14 cellular contexts compared by ENCODE assay signal in genomic region chr3:194104041-194104751, GRCh38. TPM values are rescaled to one million over a fixed set of nuclear protein-coding genes. Genes with fewer than 3 reads are reported as not detected.
DNase-seq lines count a peak whose midpoint lies in the region; ATAC-seq, FAIRE-seq and TF ChIP-seq lines count a peak whose summit lies in the region.
"Had no signal": no experiment of that assay in that cellular context is flagged by ENCODE, and none has a peak within 500 bp of the region (broad histone marks: within the 10 kb centered on the region; RNA-seq: fewer than 3 reads in every experiment).

No MANE protein-coding gene starts in this region.

- no peak overlapping the region for H4K5ac ChIP-seq in H1 (ENCODE audit: insufficient read length, low read depth, low read length)

- ATAC-seq in DND-41 (ENCODE audit: insufficient read depth, low read depth) (peak; percentile 75), GM21367 (IDR thresholded peaks at IDR 0.05; ENCODE audit: unreplicated experiment) (peak; percentile 31)
- no peak for ATAC-seq in activated CD4-positive, alpha-beta T cell treated with anti-CD3 and anti-CD28 coated beads for 36 hours

- no peak for TF ChIP-seq CTCF in DND-41 (IDR thresholded peaks at IDR 0.05; ENCODE audit: borderline replicate concordance, extremely low read depth, low read length, poor library complexity, severe bottlenecking)
- no peak for TF ChIP-seq CTCF in H1 (IDR thresholded peaks at IDR 0.05; ENCODE audit: control extremely low read depth in 1 of 3, insufficient read depth in 1 of 3, low read depth in 1 of 3, low read length in 3 of 3)

- H3K4me1 ChIP-seq in DND-41 (ENCODE audit: insufficient read depth, low read length) (no peaks in the 10 kb centered on the region), H1 (replicated peaks in 1 of 4; ENCODE audit: control insufficient read depth in 3 of 4, insufficient read depth in 4 of 4, low read length in 3 of 4) (no peaks in the 10 kb centered on the region; a peak in 2 of 7 replicates)
- H3K4me1 ChIP-seq: upper lobe of left lung had no signal

- H3K23ac ChIP-seq in H1 (ENCODE audit: insufficient read length) = no peak overlapping the region

- no peak overlapping the region for H2BK15ac ChIP-seq in H1 (ENCODE audit: low read length)

- H3K4me3 ChIP-seq in DND-41 (ENCODE audit: low read depth in 1 of 2, low read length in 2 of 2) (no peak overlapping the region), H1 (ENCODE audit: extremely low read depth in 1 of 4, insufficient read depth in 2 of 4, low read depth in 3 of 4, low read length in 4 of 4) (no peak overlapping the region)
- H3K4me3 ChIP-seq: HAP-1, upper lobe of left lung had no signal

- no peak overlapping the region for H3K56ac ChIP-seq in H1 (replicated peaks; ENCODE audit: insufficient read length, low read depth, low read length)

- H2AK5ac ChIP-seq in H1 (ENCODE audit: low read depth, low read length) = no peak overlapping the region

- H3K4me1 Mint-ChIP-seq in activated CD4-positive, alpha-beta T cell treated with anti-CD3 and anti-CD28 coated beads for 36 hours = peaks cover 17% of the 10 kb centered on the region

- no peak overlapping the region for H3K27ac Mint-ChIP-seq in activated CD4-positive, alpha-beta T cell treated with anti-CD3 and anti-CD28 coated beads for 36 hours

- no peaks in the 10 kb centered on the region for H3K23me2 ChIP-seq in H1 (ENCODE audit: low read depth, low read length)

- H2BK20ac ChIP-seq in H1 (ENCODE audit: low read length) = no peak overlapping the region

- peaks cover 16% of the 10 kb centered on the region for H3K27me3 Mint-ChIP-seq in activated CD4-positive, alpha-beta T cell treated with anti-CD3 and anti-CD28 coated beads for 36 hours

- WGBS in H1 (ENCODE audit: extremely low coverage in 1 of 2, insufficient coverage in 1 of 2, insufficient read length in 1 of 2, insufficient replicate concordance in 2 of 2, low coverage in 1 of 2, low lambda C conversion rate in 2 of 2, missing lambda C conversion rate in 1 of 2), 2 experiments = 87% methylated on average over 10 of the region's 12 CpGs; no CpG with 5 or more reads in 1 of the 2 experiments

- H3K4me2 ChIP-seq in DND-41 (ENCODE audit: insufficient read depth, low read length) (no peak overlapping the region), H1 (ENCODE audit: insufficient read depth in 1 of 2, low read depth in 2 of 2, low read length in 2 of 2) (no peak overlapping the region)

- H3K9me3 Mint-ChIP-seq in activated CD4-positive, alpha-beta T cell treated with anti-CD3 and anti-CD28 coated beads for 36 hours (ENCODE audit: low read depth) = no peaks in the 10 kb centered on the region
- H3K9me3 Mint-ChIP-seq: naive thymus-derived CD8-positive, alpha-beta T cell had no signal

- no peak overlapping the region for H3K9ac ChIP-seq in DND-41 (ENCODE audit: low read depth, low read length)
- no peak overlapping the region for H3K9ac ChIP-seq in H1 (replicated peaks in 1 of 4; ENCODE audit: extremely low read depth in 1 of 4, low read depth in 3 of 4, low read length in 3 of 4)

- H3K4me3 Mint-ChIP-seq in activated CD4-positive, alpha-beta T cell treated with anti-CD3 and anti-CD28 coated beads for 36 hours = no peak overlapping the region

- H4K20me1 ChIP-seq in DND-41 (ENCODE audit: insufficient read depth, low read length) = 0 out of 2 replicates have a peak, but pooled peaks cover 10% of the 10 kb centered on the region
- no peaks in the 10 kb centered on the region for H4K20me1 ChIP-seq in H1 (replicated peaks in 1 of 2; ENCODE audit: control insufficient read depth in 1 of 2, insufficient read depth in 2 of 2, low read length in 2 of 2)

- no peak overlapping the region for H3K27ac ChIP-seq in DND-41 (ENCODE audit: low read length)
- H3K27ac ChIP-seq in H1 (ENCODE audit: low read depth, low read length) = no peak overlapping the region
- H3K27ac ChIP-seq: upper lobe of left lung had no signal

- H3K79me2 ChIP-seq in DND-41 (ENCODE audit: insufficient read depth, low read length) (no peaks in the 10 kb centered on the region), H1 (ENCODE audit: control insufficient read depth in 1 of 2, insufficient read depth in 2 of 2, low read length in 2 of 2) (no peaks in the 10 kb centered on the region)

- H2BK120ac ChIP-seq in H1 (replicated peaks; ENCODE audit: low read depth, low read length) = no peak overlapping the region

- no peak overlapping the region for H2AFZ ChIP-seq in DND-41 (ENCODE audit: low read depth, low read length)
- H2AFZ ChIP-seq in H1 (ENCODE audit: low read length) = no peak overlapping the region

- H3K27me3 ChIP-seq in DND-41 (ENCODE audit: insufficient read depth, low read length, poor library complexity) (peaks cover 50% of the 10 kb centered on the region), H1 (replicated peaks in 1 of 4; ENCODE audit: control insufficient read depth in 3 of 4, extremely low read depth in 1 of 4, insufficient read depth in 3 of 4, low read length in 3 of 4) (no peaks in the 10 kb centered on the region; a peak in 1 of 7 replicates)
- H3K27me3 ChIP-seq: upper lobe of left lung had no signal

- CTCF ChIA-PET in H1 (lab: Charles Lee; ENCODE audit: partially characterized antibody) = interaction anchor here (0.7 to 1.3 kb wide), 3 partner anchors 33 to 162 kb away, joined by 3 to 8 read pairs (median 3); no protein-coding TSS in a partner anchor
- CTCF ChIA-PET in activated CD4-positive, alpha-beta T cell treated with anti-CD3 and anti-CD28 coated beads for 36 hours (lab: Charles Lee) = interaction anchor here (0.6 kb wide), 1 partner anchor 34 kb away, joined by 3 read pairs; no protein-coding TSS in a partner anchor

- no peaks in the 10 kb centered on the region for H3K9me3 ChIP-seq in DND-41 (ENCODE audit: insufficient read depth, low read length, severe bottlenecking)
- H3K9me3 ChIP-seq in H1 (ENCODE audit: insufficient read depth in 2 of 2, low read depth in 1 of 2, low read length in 1 of 2) = no peaks in the 10 kb centered on the region
- H3K9me3 ChIP-seq: HAP-1, upper lobe of left lung had no signal

- no peaks in the 10 kb centered on the region for H3K79me1 ChIP-seq in H1 (ENCODE audit: low read depth, low read length)

- TF ChIP-seq EP300 in H1 (IDR thresholded peaks at IDR 0.05; ENCODE audit: borderline replicate concordance in 1 of 2, low read depth in 2 of 2, low read length in 2 of 2) = no peak

- no peak overlapping the region for H4K91ac ChIP-seq in H1 (replicated peaks; ENCODE audit: insufficient read length, low read length)

- DNase-seq in DND-41 (peak; percentile 28), MV-4-11 (lab: John Stamatoyannopoulos, UW) (peak; percentile 93), H1 (ENCODE audit: low read depth in 1 of 2, low spot score in 2 of 2) (no peak), superior temporal gyrus (ENCODE audit: extremely low spot score) (no peak), DMS153 treated with DMSO at 0.1 percent for 48 hours (lab: John Stamatoyannopoulos, UW; ENCODE audit: unreplicated experiment) (no peak), NCI-H2081 treated with DMSO at 0.1 percent for 48 hours (lab: John Stamatoyannopoulos, UW) (no peak)
- no peak for DNase-seq in activated CD4-positive, alpha-beta T cell treated with anti-CD3 and anti-CD28 coated beads for 36 hours
- DNase-seq: dermis blood vessel endothelial cell, hippocampal formation, SHP77 treated with DMSO at 0.1 percent for 48 hours had no signal

- H3K14ac ChIP-seq in H1 (ENCODE audit: insufficient read length) = no peak overlapping the region

- TF ChIP-seq POLR2A in H1 (IDR thresholded peaks at IDR 0.05; ENCODE audit: control extremely low read depth in 1 of 2, low read depth in 2 of 2, low read length in 2 of 2) = no peak

- H3K36me3 Mint-ChIP-seq in activated CD4-positive, alpha-beta T cell treated with anti-CD3 and anti-CD28 coated beads for 36 hours (ENCODE audit: low read depth) = no peaks in the 10 kb centered on the region
- H3K36me3 Mint-ChIP-seq: naive thymus-derived CD8-positive, alpha-beta T cell had no signal

- TF ChIP-seq RAD21 in H1 (IDR thresholded peaks at IDR 0.05 in 1 of 2, conservative IDR thresholded peaks at IDR 0.05 in 1 of 2; ENCODE audit: low read depth in 2 of 2, low read length in 2 of 2) = no peak

- H2BK5ac ChIP-seq in H1 (ENCODE audit: low read depth, low read length) = no peak overlapping the region

- H3K36me3 ChIP-seq in DND-41 (ENCODE audit: insufficient read depth, low read length) = no peaks in the 10 kb centered on the region
- H3K36me3 ChIP-seq in H1 (ENCODE audit: control insufficient read depth in 2 of 4, insufficient read depth in 4 of 4, low read length in 3 of 4) = no peaks in the 10 kb centered on the region
- H3K36me3 ChIP-seq: HAP-1, upper lobe of left lung had no signal

- peak overlapping the region; percentile 42; the same call in 1 of the 2 replicates for H4K8ac ChIP-seq in H1 (ENCODE audit: extremely low read depth, insufficient read depth, low read length)

- H2BK12ac ChIP-seq in H1 (ENCODE audit: low read depth, low read length) = no peak overlapping the region

- POLR2A ChIA-PET in H1 (lab: Charles Lee; ENCODE audit: partially characterized antibody) = interaction anchor here (0.6 kb wide), 1 partner anchor 27 kb away, joined by 3 read pairs; no protein-coding TSS in a partner anchor
- POLR2A ChIA-PET in activated CD4-positive, alpha-beta T cell treated with anti-CD3 and anti-CD28 coated beads for 36 hours (lab: Charles Lee) = no interaction called here

- intact Hi-C loops in activated CD4-positive, alpha-beta T cell treated with anti-CD3 and anti-CD28 coated beads for 36 hours (cut with DNase I, micrococcal nuclease) = no loop called here

- 0 out of 2 replicates have a peak overlapping the region, but pooled peaks have one; percentile 13 for H3K18ac ChIP-seq in H1 (ENCODE audit: extremely low read depth, low read length)

- no peak for FAIRE-seq in H1 (lab: Jason Lieb, UNC)

- no peak overlapping the region for H3K4ac ChIP-seq in H1 (replicated peaks; ENCODE audit: insufficient read length, low read depth, low read length)

TF ChIP-seq in H1, 55 proteins besides CTCF, POLR2A, EP300 and RAD21 (continues in another document):
- TF ChIP-seq CEBPB (IDR thresholded peaks at IDR 0.05; ENCODE audit: low read depth, low read length) (no peak), CBX8 (IDR thresholded peaks at IDR 0.05; ENCODE audit: borderline replicate concordance, low read depth, low read length) (no peak), SP4 (IDR thresholded peaks at IDR 0.05; ENCODE audit: low read length) (no peak), BCL11A (IDR thresholded peaks at IDR 0.05; ENCODE audit: low read depth in 2 of 2, low read length in 2 of 2) (no peak)

RNA-seq across cellular contexts. Expression of gene HES1, which starts 31.8 kb away (rescaled TPM):
- total RNA-seq in H1 (2021; fragmentation: NEBNext Ultra II Directional; extraction: Animal tissue kit (Norgen Biotek cat#: 25700)) = 12.2 and 12.9 TPM in 2 replicates
- polyA plus RNA-seq in H1 (2011; rRNA removed) = 7.9 and 9.9 TPM in 2 replicates
- 8.8 TPM for polyA plus RNA-seq in H1 (2011; cell fraction: cytosol; rRNA removed)
- polyA plus RNA-seq in H1 (2011; cell fraction: nucleus; rRNA removed) = 12.0 TPM
- polyA plus RNA-seq in H1 (2012, experiment 1 of 2) = 9.3 to 13.8 TPM (median 11.0 TPM) in 4 replicates
- polyA plus RNA-seq in H1 (2012, experiment 2 of 2) = 14.2 TPM
- polyA plus RNA-seq in H1 (2013, experiment 1 of 2) = 16.5 TPM
- polyA plus RNA-seq in H1 (2013, experiment 2 of 2) = 15.9 TPM
- polyA minus RNA-seq in H1 (2011; rRNA and poly(A)+ RNA removed) = 4.8 and 5.7 TPM in 2 replicates
- polyA minus RNA-seq in H1 (2011; cell fraction: cytosol; rRNA and poly(A)+ RNA removed) = 17.6 TPM
- 18.8 TPM for polyA minus RNA-seq in H1 (2011; cell fraction: nucleus; rRNA and poly(A)+ RNA removed)
- total RNA-seq in activated CD4-positive, alpha-beta T cell treated with anti-CD3 and anti-CD28 coated beads for 36 hours = under 1 TPM; 0.40 to 0.50 TPM
- total RNA-seq: naive thymus-derived CD8-positive, alpha-beta T cell had no signal
- polyA plus RNA-seq: naive thymus-derived CD8-positive, alpha-beta T cell had no signal

Comparison
In these comparisons a context has a peak if more than half of its experiments do, and no peak if none do; other contexts are left out.
1. DNase-seq: peak in DND-41 (single experiment) and MV-4-11 (single experiment); none in H1 (0 of 2), superior temporal gyrus (single experiment), DMS153 treated with DMSO at 0.1 percent for 48 hours (single experiment), NCI-H2081 treated with DMSO at 0.1 percent for 48 hours (single experiment) and activated CD4-positive, alpha-beta T cell treated with anti-CD3 and anti-CD28 coated beads for 36 hours (single experiment).